ENCODE assay signal across 1 cellular context in the genomic region with DNA sequence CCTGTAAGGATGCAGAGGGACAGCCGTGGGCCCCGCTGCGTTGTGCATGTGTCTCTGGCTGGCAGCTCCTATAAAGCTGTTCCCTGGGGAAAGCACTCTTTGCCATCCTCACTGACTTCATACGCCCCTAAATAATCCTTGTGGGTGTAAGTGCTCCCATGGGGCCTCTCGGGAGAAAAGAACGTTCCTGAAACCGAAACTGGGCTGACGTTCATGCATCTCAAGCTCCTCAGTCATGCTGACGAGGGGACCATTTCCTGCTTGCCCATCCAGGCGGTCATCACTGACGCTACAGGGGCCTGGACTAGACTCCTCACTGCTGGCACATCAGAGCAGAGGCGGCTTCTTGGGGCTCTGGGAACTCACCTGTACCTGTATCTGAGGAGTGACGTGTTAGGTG.
TF ChIP-seq lines count a peak whose summit lies in the region.

No MANE protein-coding gene starts in this region.

TF ChIP-seq in GM12878, 131 proteins besides CTCF, POLR2A, EP300 and RAD21 (continued from another document and continues in another):
- TF ChIP-seq, protein P1, sequence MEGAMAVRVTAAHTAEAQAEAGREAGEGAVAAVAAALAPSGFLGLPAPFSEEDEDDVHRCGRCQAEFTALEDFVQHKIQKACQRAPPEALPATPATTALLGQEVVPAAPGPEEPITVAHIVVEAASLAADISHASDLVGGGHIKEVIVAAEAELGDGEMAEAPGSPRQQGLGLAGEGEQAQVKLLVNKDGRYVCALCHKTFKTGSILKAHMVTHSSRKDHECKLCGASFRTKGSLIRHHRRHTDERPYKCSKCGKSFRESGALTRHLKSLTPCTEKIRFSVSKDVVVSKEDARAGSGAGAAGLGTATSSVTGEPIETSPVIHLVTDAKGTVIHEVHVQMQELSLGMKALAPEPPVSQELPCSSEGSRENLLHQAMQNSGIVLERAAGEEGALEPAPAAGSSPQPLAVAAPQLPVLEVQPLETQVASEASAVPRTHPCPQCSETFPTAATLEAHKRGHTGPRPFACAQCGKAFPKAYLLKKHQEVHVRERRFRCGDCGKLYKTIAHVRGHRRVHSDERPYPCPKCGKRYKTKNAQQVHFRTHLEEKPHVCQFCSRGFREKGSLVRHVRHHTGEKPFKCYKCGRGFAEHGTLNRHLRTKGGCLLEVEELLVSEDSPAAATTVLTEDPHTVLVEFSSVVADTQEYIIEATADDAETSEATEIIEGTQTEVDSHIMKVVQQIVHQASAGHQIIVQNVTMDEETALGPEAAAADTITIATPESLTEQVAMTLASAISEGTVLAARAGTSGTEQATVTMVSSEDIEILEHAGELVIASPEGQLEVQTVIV (IDR thresholded peaks at IDR 0.05; ENCODE audit: borderline replicate concordance, partially characterized antibody), result no peak
- TF ChIP-seq CBFB (IDR thresholded peaks at IDR 0.05; ENCODE audit: low read depth) (no peak), MEF2A (IDR thresholded peaks at IDR 0.05; ENCODE audit: insufficient read depth, low read depth, low read length) (peak; percentile 74; the same call in 1 of the 2 replicates), NFYA (IDR thresholded peaks at IDR 0.05; ENCODE audit: borderline replicate concordance, low read depth, low read length) (no peak), NR2C1 (IDR thresholded peaks at IDR 0.05) (no peak), CBX5 (IDR thresholded peaks at IDR 0.05; ENCODE audit: low read depth) (no peak), EGR1 (IDR thresholded peaks at IDR 0.05; ENCODE audit: borderline replicate concordance in 1 of 2, low read depth in 2 of 2, low read length in 2 of 2) (peak in 1 of 2 experiments; percentile 43; a peak in 1 of 3 replicates), TCF3 (IDR thresholded peaks at IDR 0.05; ENCODE audit: borderline replicate concordance, insufficient read depth, low read depth, low read length) (peak; percentile 77; the same call in 1 of the 2 replicates), EED (IDR thresholded peaks at IDR 0.05; ENCODE audit: low read depth) (peak; percentile 95), FOXM1 (IDR thresholded peaks at IDR 0.05; ENCODE audit: low read depth, low read length) (peak; percentile 42; the same call in 1 of the 2 replicates), EZH2 (IDR thresholded peaks at IDR 0.05; ENCODE audit: borderline replicate concordance, control insufficient read depth, low read depth, low read length) (no peak), YBX1 (IDR thresholded peaks at IDR 0.05) (no peak), MTA3 (IDR thresholded peaks at IDR 0.05; ENCODE audit: borderline replicate concordance, low read length) (no peak), ETV6 (conservative IDR thresholded peaks at IDR 0.05 in 1 of 2, IDR thresholded peaks at IDR 0.05 in 1 of 2; ENCODE audit: borderline replicate concordance in 1 of 2, low read depth in 1 of 2) (peak in 1 of 2 experiments; percentile 78; a peak in 2 of 4 replicates), SMC3 (IDR thresholded peaks at IDR 0.05; ENCODE audit: borderline replicate concordance, low read length) (no peak), SMAD5 (IDR thresholded peaks at IDR 0.05; ENCODE audit: low read depth) (no peak), HDGF (IDR thresholded peaks at IDR 0.05) (no peak), CEBPB (IDR thresholded peaks at IDR 0.05; ENCODE audit: borderline replicate concordance in 1 of 2, low read depth in 2 of 2, low read length in 2 of 2) (no peak), ASH2L (IDR thresholded peaks at IDR 0.05; ENCODE audit: borderline replicate concordance, low read depth) (no peak), POU2F2 (IDR thresholded peaks at IDR 0.05; ENCODE audit: borderline replicate concordance, low read depth, low read length) (peak; percentile 61; the same call in 2 of the 3 replicates), HDAC2 (IDR thresholded peaks at IDR 0.05) (no peak), ZSCAN29 (IDR thresholded peaks at IDR 0.05) (no peak), CREB1 (IDR thresholded peaks at IDR 0.05; ENCODE audit: low read depth) (peak; percentile 92), SREBF1 (IDR thresholded peaks at IDR 0.05; ENCODE audit: low read length) (no peak), NRF1 (conservative IDR thresholded peaks at IDR 0.05; ENCODE audit: low read depth, low read length) (no peak), MYC (IDR thresholded peaks at IDR 0.05; ENCODE audit: insufficient read depth, insufficient read length, insufficient replicate concordance, low read length, severe bottlenecking) (no peak), YY1 (IDR thresholded peaks at IDR 0.05; ENCODE audit: low read depth, low read length) (no peak), CHD2 (IDR thresholded peaks at IDR 0.05; ENCODE audit: borderline replicate concordance, low read depth, low read length) (peak; percentile 56; the same call in 1 of the 2 replicates)
- TF ChIP-seq, protein P2, sequence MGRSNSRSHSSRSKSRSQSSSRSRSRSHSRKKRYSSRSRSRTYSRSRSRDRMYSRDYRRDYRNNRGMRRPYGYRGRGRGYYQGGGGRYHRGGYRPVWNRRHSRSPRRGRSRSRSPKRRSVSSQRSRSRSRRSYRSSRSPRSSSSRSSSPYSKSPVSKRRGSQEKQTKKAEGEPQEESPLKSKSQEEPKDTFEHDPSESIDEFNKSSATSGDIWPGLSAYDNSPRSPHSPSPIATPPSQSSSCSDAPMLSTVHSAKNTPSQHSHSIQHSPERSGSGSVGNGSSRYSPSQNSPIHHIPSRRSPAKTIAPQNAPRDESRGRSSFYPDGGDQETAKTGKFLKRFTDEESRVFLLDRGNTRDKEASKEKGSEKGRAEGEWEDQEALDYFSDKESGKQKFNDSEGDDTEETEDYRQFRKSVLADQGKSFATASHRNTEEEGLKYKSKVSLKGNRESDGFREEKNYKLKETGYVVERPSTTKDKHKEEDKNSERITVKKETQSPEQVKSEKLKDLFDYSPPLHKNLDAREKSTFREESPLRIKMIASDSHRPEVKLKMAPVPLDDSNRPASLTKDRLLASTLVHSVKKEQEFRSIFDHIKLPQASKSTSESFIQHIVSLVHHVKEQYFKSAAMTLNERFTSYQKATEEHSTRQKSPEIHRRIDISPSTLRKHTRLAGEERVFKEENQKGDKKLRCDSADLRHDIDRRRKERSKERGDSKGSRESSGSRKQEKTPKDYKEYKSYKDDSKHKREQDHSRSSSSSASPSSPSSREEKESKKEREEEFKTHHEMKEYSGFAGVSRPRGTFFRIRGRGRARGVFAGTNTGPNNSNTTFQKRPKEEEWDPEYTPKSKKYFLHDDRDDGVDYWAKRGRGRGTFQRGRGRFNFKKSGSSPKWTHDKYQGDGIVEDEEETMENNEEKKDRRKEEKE (IDR thresholded peaks at IDR 0.05), result no peak
- TF ChIP-seq, protein P3, sequence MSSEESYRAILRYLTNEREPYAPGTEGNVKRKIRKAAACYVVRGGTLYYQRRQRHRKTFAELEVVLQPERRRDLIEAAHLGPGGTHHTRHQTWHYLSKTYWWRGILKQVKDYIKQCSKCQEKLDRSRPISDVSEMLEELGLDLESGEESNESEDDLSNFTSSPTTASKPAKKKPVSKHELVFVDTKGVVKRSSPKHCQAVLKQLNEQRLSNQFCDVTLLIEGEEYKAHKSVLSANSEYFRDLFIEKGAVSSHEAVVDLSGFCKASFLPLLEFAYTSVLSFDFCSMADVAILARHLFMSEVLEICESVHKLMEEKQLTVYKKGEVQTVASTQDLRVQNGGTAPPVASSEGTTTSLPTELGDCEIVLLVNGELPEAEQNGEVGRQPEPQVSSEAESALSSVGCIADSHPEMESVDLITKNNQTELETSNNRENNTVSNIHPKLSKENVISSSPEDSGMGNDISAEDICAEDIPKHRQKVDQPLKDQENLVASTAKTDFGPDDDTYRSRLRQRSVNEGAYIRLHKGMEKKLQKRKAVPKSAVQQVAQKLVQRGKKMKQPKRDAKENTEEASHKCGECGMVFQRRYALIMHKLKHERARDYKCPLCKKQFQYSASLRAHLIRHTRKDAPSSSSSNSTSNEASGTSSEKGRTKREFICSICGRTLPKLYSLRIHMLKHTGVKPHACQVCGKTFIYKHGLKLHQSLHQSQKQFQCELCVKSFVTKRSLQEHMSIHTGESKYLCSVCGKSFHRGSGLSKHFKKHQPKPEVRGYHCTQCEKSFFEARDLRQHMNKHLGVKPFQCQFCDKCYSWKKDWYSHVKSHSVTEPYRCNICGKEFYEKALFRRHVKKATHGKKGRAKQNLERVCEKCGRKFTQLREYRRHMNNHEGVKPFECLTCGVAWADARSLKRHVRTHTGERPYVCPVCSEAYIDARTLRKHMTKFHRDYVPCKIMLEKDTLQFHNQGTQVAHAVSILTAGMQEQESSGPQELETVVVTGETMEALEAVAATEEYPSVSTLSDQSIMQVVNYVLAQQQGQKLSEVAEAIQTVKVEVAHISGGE (CRISPR knock-in tag; IDR thresholded peaks at IDR 0.05), result no peak
- TF ChIP-seq, protein P4, sequence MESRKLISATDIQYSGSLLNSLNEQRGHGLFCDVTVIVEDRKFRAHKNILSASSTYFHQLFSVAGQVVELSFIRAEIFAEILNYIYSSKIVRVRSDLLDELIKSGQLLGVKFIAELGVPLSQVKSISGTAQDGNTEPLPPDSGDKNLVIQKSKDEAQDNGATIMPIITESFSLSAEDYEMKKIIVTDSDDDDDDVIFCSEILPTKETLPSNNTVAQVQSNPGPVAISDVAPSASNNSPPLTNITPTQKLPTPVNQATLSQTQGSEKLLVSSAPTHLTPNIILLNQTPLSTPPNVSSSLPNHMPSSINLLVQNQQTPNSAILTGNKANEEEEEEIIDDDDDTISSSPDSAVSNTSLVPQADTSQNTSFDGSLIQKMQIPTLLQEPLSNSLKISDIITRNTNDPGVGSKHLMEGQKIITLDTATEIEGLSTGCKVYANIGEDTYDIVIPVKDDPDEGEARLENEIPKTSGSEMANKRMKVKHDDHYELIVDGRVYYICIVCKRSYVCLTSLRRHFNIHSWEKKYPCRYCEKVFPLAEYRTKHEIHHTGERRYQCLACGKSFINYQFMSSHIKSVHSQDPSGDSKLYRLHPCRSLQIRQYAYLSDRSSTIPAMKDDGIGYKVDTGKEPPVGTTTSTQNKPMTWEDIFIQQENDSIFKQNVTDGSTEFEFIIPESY (IDR thresholded peaks at IDR 0.05), result no peak
- TF ChIP-seq, protein P5, sequence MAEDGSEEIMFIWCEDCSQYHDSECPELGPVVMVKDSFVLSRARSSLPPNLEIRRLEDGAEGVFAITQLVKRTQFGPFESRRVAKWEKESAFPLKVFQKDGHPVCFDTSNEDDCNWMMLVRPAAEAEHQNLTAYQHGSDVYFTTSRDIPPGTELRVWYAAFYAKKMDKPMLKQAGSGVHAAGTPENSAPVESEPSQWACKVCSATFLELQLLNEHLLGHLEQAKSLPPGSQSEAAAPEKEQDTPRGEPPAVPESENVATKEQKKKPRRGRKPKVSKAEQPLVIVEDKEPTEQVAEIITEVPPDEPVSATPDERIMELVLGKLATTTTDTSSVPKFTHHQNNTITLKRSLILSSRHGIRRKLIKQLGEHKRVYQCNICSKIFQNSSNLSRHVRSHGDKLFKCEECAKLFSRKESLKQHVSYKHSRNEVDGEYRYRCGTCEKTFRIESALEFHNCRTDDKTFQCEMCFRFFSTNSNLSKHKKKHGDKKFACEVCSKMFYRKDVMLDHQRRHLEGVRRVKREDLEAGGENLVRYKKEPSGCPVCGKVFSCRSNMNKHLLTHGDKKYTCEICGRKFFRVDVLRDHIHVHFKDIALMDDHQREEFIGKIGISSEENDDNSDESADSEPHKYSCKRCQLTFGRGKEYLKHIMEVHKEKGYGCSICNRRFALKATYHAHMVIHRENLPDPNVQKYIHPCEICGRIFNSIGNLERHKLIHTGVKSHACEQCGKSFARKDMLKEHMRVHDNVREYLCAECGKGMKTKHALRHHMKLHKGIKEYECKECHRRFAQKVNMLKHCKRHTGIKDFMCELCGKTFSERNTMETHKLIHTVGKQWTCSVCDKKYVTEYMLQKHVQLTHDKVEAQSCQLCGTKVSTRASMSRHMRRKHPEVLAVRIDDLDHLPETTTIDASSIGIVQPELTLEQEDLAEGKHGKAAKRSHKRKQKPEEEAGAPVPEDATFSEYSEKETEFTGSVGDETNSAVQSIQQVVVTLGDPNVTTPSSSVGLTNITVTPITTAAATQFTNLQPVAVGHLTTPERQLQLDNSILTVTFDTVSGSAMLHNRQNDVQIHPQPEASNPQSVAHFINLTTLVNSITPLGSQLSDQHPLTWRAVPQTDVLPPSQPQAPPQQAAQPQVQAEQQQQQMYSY (CRISPR knock-in tag; IDR thresholded peaks at IDR 0.05), result no peak
- TF ChIP-seq, protein P6, sequence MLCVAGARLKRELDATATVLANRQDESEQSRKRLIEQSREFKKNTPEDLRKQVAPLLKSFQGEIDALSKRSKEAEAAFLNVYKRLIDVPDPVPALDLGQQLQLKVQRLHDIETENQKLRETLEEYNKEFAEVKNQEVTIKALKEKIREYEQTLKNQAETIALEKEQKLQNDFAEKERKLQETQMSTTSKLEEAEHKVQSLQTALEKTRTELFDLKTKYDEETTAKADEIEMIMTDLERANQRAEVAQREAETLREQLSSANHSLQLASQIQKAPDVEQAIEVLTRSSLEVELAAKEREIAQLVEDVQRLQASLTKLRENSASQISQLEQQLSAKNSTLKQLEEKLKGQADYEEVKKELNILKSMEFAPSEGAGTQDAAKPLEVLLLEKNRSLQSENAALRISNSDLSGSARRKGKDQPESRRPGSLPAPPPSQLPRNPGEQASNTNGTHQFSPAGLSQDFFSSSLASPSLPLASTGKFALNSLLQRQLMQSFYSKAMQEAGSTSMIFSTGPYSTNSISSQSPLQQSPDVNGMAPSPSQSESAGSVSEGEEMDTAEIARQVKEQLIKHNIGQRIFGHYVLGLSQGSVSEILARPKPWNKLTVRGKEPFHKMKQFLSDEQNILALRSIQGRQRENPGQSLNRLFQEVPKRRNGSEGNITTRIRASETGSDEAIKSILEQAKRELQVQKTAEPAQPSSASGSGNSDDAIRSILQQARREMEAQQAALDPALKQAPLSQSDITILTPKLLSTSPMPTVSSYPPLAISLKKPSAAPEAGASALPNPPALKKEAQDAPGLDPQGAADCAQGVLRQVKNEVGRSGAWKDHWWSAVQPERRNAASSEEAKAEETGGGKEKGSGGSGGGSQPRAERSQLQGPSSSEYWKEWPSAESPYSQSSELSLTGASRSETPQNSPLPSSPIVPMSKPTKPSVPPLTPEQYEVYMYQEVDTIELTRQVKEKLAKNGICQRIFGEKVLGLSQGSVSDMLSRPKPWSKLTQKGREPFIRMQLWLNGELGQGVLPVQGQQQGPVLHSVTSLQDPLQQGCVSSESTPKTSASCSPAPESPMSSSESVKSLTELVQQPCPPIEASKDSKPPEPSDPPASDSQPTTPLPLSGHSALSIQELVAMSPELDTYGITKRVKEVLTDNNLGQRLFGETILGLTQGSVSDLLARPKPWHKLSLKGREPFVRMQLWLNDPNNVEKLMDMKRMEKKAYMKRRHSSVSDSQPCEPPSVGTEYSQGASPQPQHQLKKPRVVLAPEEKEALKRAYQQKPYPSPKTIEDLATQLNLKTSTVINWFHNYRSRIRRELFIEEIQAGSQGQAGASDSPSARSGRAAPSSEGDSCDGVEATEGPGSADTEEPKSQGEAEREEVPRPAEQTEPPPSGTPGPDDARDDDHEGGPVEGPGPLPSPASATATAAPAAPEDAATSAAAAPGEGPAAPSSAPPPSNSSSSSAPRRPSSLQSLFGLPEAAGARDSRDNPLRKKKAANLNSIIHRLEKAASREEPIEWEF (IDR thresholded peaks at IDR 0.05; ENCODE audit: insufficient replicate concordance, low read depth, low read length), result no peak
- TF ChIP-seq, protein P7, sequence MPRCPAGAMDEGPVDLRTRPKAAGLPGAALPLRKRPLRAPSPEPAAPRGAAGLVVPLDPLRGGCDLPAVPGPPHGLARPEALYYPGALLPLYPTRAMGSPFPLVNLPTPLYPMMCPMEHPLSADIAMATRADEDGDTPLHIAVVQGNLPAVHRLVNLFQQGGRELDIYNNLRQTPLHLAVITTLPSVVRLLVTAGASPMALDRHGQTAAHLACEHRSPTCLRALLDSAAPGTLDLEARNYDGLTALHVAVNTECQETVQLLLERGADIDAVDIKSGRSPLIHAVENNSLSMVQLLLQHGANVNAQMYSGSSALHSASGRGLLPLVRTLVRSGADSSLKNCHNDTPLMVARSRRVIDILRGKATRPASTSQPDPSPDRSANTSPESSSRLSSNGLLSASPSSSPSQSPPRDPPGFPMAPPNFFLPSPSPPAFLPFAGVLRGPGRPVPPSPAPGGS (IDR thresholded peaks at IDR 0.05; ENCODE audit: borderline replicate concordance, insufficient read depth, low read depth, low read length, poor library complexity, severe bottlenecking), result no peak
